21 cellular contexts compared by ENCODE assay signal in the genomic region with DNA sequence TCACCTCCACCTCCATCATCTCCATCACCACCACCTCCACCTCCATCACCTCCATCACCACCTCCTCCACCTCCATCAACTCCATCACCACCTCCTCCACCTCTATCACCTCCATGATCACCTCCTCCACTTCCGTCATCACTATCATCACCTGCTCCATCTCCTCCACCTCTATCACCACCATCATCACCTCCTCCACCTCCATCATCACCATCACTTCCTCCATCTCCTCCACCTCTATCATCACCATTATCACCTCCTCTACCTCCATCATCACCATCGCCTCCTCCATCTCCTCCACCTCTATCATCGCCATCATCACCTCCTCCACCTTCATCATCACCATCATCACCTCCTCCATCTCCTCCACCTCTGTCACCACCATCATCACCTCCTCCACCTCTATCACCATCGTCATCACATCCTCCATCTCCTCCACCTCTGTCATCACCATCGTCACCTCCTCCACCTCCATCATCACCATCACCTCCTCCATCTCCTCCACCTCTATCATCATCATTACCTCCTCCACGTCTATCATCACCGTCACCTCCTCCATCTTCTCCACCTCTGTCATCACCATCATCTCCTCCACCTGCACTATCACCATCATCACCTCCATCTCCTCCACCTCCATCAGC. TPM values are rescaled to one million over a fixed set of nuclear protein-coding genes. Genes with fewer than 3 reads are reported as not detected.
A peak's percentile ranks its signal among the peaks of the same experiment; 100 is the strongest.
DNase-seq lines count a peak whose midpoint lies in the region; ATAC-seq, FAIRE-seq and TF ChIP-seq lines count a peak whose summit lies in the region.
"Had no signal": no experiment of that assay in that cellular context is flagged by ENCODE, and none has a peak within 500 bp of the region (broad histone marks: within the 10 kb centered on the region; RNA-seq: fewer than 3 reads in every experiment).

No MANE protein-coding gene starts in this region.

- intact Hi-C loops in K562 (cut with micrococcal nuclease), result no loop called here

- no peak for TF ChIP-seq POLR2A in K562 (conservative IDR thresholded peaks at IDR 0.05)

- 32% methylated on average over 7 of the region's 7 CpGs for WGBS in K562 (ENCODE audit: insufficient coverage, low coverage, missing lambda C conversion rate)

- H3K9me3 ChIP-seq in K562 (replicated peaks; ENCODE audit: control insufficient read depth, insufficient read depth, low read depth, low read length), result no peaks in the 10 kb centered on the region
- H3K9me3 ChIP-seq: BLaER1 had no signal

- peak overlapping the region; percentile 65 for H3K27ac Mint-ChIP-seq in activated naive CD8-positive, alpha-beta T cell treated with anti-CD3 and anti-CD28 coated beads, Interleukin-2, amount 10 ng/mL, durations not matched to agents 7 days and 5 days
- H3K27ac Mint-ChIP-seq in activated naive CD8-positive, alpha-beta T cell treated with anti-CD3 and anti-CD28 coated beads for 36 hours, result no peak overlapping the region
- peak overlapping the region in 4 of 6 donors; percentile 34 to 92 (median 74) for H3K27ac Mint-ChIP-seq in naive B cell
- no peak overlapping the region for H3K27ac Mint-ChIP-seq in type B pancreatic cell

- peaks cover 7% of the 10 kb centered on the region for H3K4me1 Mint-ChIP-seq in activated naive CD8-positive, alpha-beta T cell treated with anti-CD3 and anti-CD28 coated beads, Interleukin-2, amount 10 ng/mL, durations not matched to agents 7 days and 5 days
- peaks cover 6% of the 10 kb centered on the region for H3K4me1 Mint-ChIP-seq in activated naive CD8-positive, alpha-beta T cell treated with anti-CD3 and anti-CD28 coated beads for 36 hours
- H3K4me1 Mint-ChIP-seq in naive B cell (peaks cover under 1 to 24% (median 16%) of the 10 kb centered on the region in 3 donors), type B pancreatic cell (ENCODE audit: unreplicated experiment) (peaks cover 3% of the 10 kb centered on the region)

- H3K79me2 ChIP-seq in K562 (ENCODE audit: control insufficient read depth, insufficient read depth, low read length), result no peaks in the 10 kb centered on the region

- no peak for TF ChIP-seq EP300 in K562 (IDR thresholded peaks at IDR 0.05; ENCODE audit: low read length)

- CTCF ChIA-PET in K562 (lab: Yijun Ruan, JAX; ENCODE audit: low intra/inter-chr PET ratio), result no interaction called here
- CTCF ChIA-PET in HEK293T (lab: Yijun Ruan, JAX), result no interaction called here

- no peak overlapping the region for H3K27ac ChIP-seq in K562 (ENCODE audit: extremely low read depth, low read depth, low read length)
- H3K27ac ChIP-seq: BLaER1, RWPE1 had no signal

- TF ChIP-seq RAD21 in K562 (CRISPR knock-in tag; conservative IDR thresholded peaks at IDR 0.05 in 1 of 2, IDR thresholded peaks at IDR 0.05 in 1 of 2), result no peak

- no peak overlapping the region for H3K4me3 ChIP-seq in K562
- H3K4me3 ChIP-seq: BLaER1 had no signal

- ATAC-seq in activated naive CD8-positive, alpha-beta T cell treated with anti-CD3 and anti-CD28 coated beads, Interleukin-2, amount 10 ng/mL, durations not matched to agents 7 days and 5 days (ENCODE audit: low read depth), result no peak
- no peak for ATAC-seq in K562
- ATAC-seq in naive B cell (ENCODE audit: low read depth in 2 of 2), result no peak
- ATAC-seq in HG02884 (IDR thresholded peaks at IDR 0.05; ENCODE audit: unreplicated experiment), result no peak
- ATAC-seq: PC-3 had no signal

- H3K9me1 ChIP-seq in K562 (ENCODE audit: control insufficient read depth, insufficient read depth, low read length), result no peaks in the 10 kb centered on the region

- no peaks in the 10 kb centered on the region for H3K27me3 Mint-ChIP-seq in activated naive CD8-positive, alpha-beta T cell treated with anti-CD3 and anti-CD28 coated beads, Interleukin-2, amount 10 ng/mL, durations not matched to agents 7 days and 5 days
- no peaks in the 10 kb centered on the region for H3K27me3 Mint-ChIP-seq in activated naive CD8-positive, alpha-beta T cell treated with anti-CD3 and anti-CD28 coated beads for 36 hours
- H3K27me3 Mint-ChIP-seq in naive B cell (no peaks in the 10 kb centered on the region), type B pancreatic cell (no peaks in the 10 kb centered on the region)

- peaks cover 5 to 58% of the 10 kb centered on the region in 2 experiments; a peak in 4 of 5 replicates for H3K27me3 ChIP-seq in K562 (ENCODE audit: control insufficient read depth in 2 of 2, insufficient read depth in 2 of 2, low read length in 2 of 2)
- H3K27me3 ChIP-seq: BLaER1 had no signal

- in situ Hi-C loops in K562 (cut with MboI), result no loop called here

- POLR2A ChIA-PET in activated naive CD8-positive, alpha-beta T cell treated with anti-CD3 and anti-CD28 coated beads, Interleukin-2, amount 10 ng/mL, durations not matched to agents 7 days and 5 days (lab: Charles Lee), result no interaction called here
- POLR2A ChIA-PET in K562 (lab: Yijun Ruan, JAX), result no interaction called here
- POLR2A ChIA-PET in HEK293T (lab: Yijun Ruan, JAX), result no interaction called here

- no peak for DNase-seq in activated naive CD8-positive, alpha-beta T cell treated with anti-CD3 and anti-CD28 coated beads, Interleukin-2, amount 10 ng/mL, durations not matched to agents 7 days and 5 days
- DNase-seq in activated naive CD8-positive, alpha-beta T cell treated with anti-CD3 and anti-CD28 coated beads for 36 hours, result no peak
- no peak for DNase-seq in K562 (ENCODE audit: extremely low read depth in 1 of 4, low spot score in 3 of 4)
- DNase-seq in naive B cell, result no peak
- peak; percentile 8 for DNase-seq in type B pancreatic cell (ENCODE audit: extremely low spot score, unreplicated experiment)
- DNase-seq in OCI-M1 (lab: John Stamatoyannopoulos, UW), result no peak
- no peak for DNase-seq in HEK293T (ENCODE audit: extremely low spot score)
- DNase-seq: COR-L47, GF-D8, GOT3, Karpas-422, NCI-H1105 treated with DMSO at 0.1 percent for 48 hours, NCI-H187, NCI-H446 treated with DMSO at 0.1 percent for 48 hours, NCI-H774, PC-3 had no signal

- no peak overlapping the region for H2AFZ ChIP-seq in K562 (ENCODE audit: low read depth, low read length)

- TF ChIP-seq CTCF in K562 (IDR thresholded peaks at IDR 0.05 in 2 of 3, conservative IDR thresholded peaks at IDR 0.05 in 1 of 3; ENCODE audit: insufficient read depth in 2 of 3, low read depth in 1 of 3, low read length in 3 of 3) (no peak), type B pancreatic cell (conservative IDR thresholded peaks at IDR 0.05) (no peak)

- BruUV-seq in K562 (replicated peaks; lab: Mats Ljungman, UMichigan), result no TSS peak

- no peak overlapping the region for H3K4me3 Mint-ChIP-seq in activated naive CD8-positive, alpha-beta T cell treated with anti-CD3 and anti-CD28 coated beads, Interleukin-2, amount 10 ng/mL, durations not matched to agents 7 days and 5 days
- H3K4me3 Mint-ChIP-seq in activated naive CD8-positive, alpha-beta T cell treated with anti-CD3 and anti-CD28 coated beads for 36 hours, result no peak overlapping the region
- H3K4me3 Mint-ChIP-seq in naive B cell (no peak overlapping the region), type B pancreatic cell (no peak overlapping the region)

- no peak overlapping the region for H3K4me2 ChIP-seq in K562 (ENCODE audit: insufficient read depth, low read length)
- H3K4me2 ChIP-seq: BLaER1 had no signal

- no peaks in the 10 kb centered on the region; the same call in 1 of the 2 replicates for H4K20me1 ChIP-seq in K562 (replicated peaks; ENCODE audit: control insufficient read depth, insufficient read depth, low read length)
- H4K20me1 ChIP-seq: BLaER1 had no signal

- no peak overlapping the region for H3K9ac ChIP-seq in K562 (ENCODE audit: insufficient read depth in 1 of 2, low read depth in 2 of 2, low read length in 2 of 2)
- H3K9ac ChIP-seq: BLaER1 had no signal

- peaks cover 32% of the 10 kb centered on the region for H3K36me3 Mint-ChIP-seq in activated naive CD8-positive, alpha-beta T cell treated with anti-CD3 and anti-CD28 coated beads, Interleukin-2, amount 10 ng/mL, durations not matched to agents 7 days and 5 days
- peaks cover 19% of the 10 kb centered on the region for H3K36me3 Mint-ChIP-seq in activated naive CD8-positive, alpha-beta T cell treated with anti-CD3 and anti-CD28 coated beads for 36 hours
- H3K36me3 Mint-ChIP-seq in naive B cell (peaks cover 22 to 58% of the 10 kb centered on the region in 2 donors), type B pancreatic cell (no peaks in the 10 kb centered on the region)

- H3K4me1 ChIP-seq in K562 (replicated peaks in 1 of 2; ENCODE audit: control insufficient read depth in 2 of 2, insufficient read depth in 2 of 2, low read length in 2 of 2), result peaks cover 0 to 3% of the 10 kb centered on the region in 2 experiments; a peak in 1 of 5 replicates

- H3K9me3 Mint-ChIP-seq in activated naive CD8-positive, alpha-beta T cell treated with anti-CD3 and anti-CD28 coated beads, Interleukin-2, amount 10 ng/mL, durations not matched to agents 7 days and 5 days, result peaks cover 10% of the 10 kb centered on the region
- peaks cover 2% of the 10 kb centered on the region for H3K9me3 Mint-ChIP-seq in activated naive CD8-positive, alpha-beta T cell treated with anti-CD3 and anti-CD28 coated beads for 36 hours
- H3K9me3 Mint-ChIP-seq in naive B cell, result peaks cover 0 to 10% (median 0%) of the 10 kb centered on the region in 7 donors
- H3K9me3 Mint-ChIP-seq in type B pancreatic cell, result no peaks in the 10 kb centered on the region

- FAIRE-seq in K562 (lab: Jason Lieb, UNC), result no peak
- FAIRE-seq: A204.1 had no signal

- H3K36me3 ChIP-seq in K562 (ENCODE audit: control insufficient read depth, insufficient read depth, low read length), result no peaks in the 10 kb centered on the region
- H3K36me3 ChIP-seq: BLaER1 had no signal

RNA-seq across cellular contexts. Expression of a gene that starts 27.0 kb away (rescaled TPM):
- total RNA-seq in activated naive CD8-positive, alpha-beta T cell treated with anti-CD3 and anti-CD28 coated beads, Interleukin-2, amount 10 ng/mL, durations not matched to agents 7 days and 5 days, result 10 to 100 TPM; 14.3 to 15.7 TPM
- total RNA-seq in activated naive CD8-positive, alpha-beta T cell treated with anti-CD3 and anti-CD28 coated beads for 36 hours, result 1 to 10 TPM; 1.3 to 1.4 TPM
- total RNA-seq in K562 (2011; cell fraction: chromatin; rRNA removed; ENCODE audit: low replicate concordance), result 0.14 TPM in 1 of 2 replicates, not detected in the other
- 0.13 TPM in 1 of 2 replicates, not detected in the other for total RNA-seq in K562 (2011; cell fraction: nucleolus; rRNA removed)
- total RNA-seq in K562 (2011; cell fraction: nucleoplasm; rRNA removed), result 0.07 TPM in 1 of 2 replicates, not detected in the other
- total RNA-seq in K562 (2014; rRNA removed), result 0.08 and 0.09 TPM in 2 replicates
- total RNA-seq in K562 (2014; rRNA removed; fragmentation: Illumina TruSeq; extraction: Trizol), result 0.07 TPM in 1 of 2 replicates, not detected in the other
- total RNA-seq in K562 (2015; rRNA removed; fragmentation: Illumina TruSeq; extraction: Trizol), result 0.14 and 0.30 TPM in 2 replicates
- 0.09 and 0.27 TPM in 2 replicates for total RNA-seq in K562 (2021)
- polyA plus RNA-seq in K562 (2011; rRNA removed), result 0.01 and 0.11 TPM in 2 replicates
- 0.03 and 0.07 TPM in 2 replicates for polyA plus RNA-seq in K562 (2011; cell fraction: cytosol; rRNA removed)
- 0.13 and 0.27 TPM in 2 replicates for polyA plus RNA-seq in K562 (2011; cell fraction: nucleus; rRNA removed)
- polyA plus RNA-seq in K562 (2012), result 0.55 and 0.62 TPM in 2 replicates
- polyA plus RNA-seq in K562 (2014; fragmentation: Illumina TruSeq; extraction: Trizol), result 0.08 and 0.10 TPM in 2 replicates
- under 1 TPM; 0.01 to 0.39 TPM for polyA plus RNA-seq in K562 (2014; fragmentation: Nextera tagmentation; extraction: Ambion mirVana)
- polyA plus RNA-seq in K562 (2014; rRNA removed), result 0.04 and 0.15 TPM in 2 replicates
- 0.06 TPM in 1 of 2 replicates, not detected in the other for polyA minus RNA-seq in K562 (2011; rRNA and poly(A)+ RNA removed)
- polyA minus RNA-seq in K562 (2011; cell fraction: cytosol; rRNA and poly(A)+ RNA removed), result not detected in 2 replicates
- polyA minus RNA-seq in K562 (2011; cell fraction: nucleus; rRNA and poly(A)+ RNA removed), result not detected in 2 replicates
- 10 to 100 TPM; 15.2 to 36.4 (median 18.9) TPM for polyA plus RNA-seq in naive B cell (ENCODE audit: low read depth in 6 of 6)
- total RNA-seq in type B pancreatic cell (ENCODE audit: low replicate concordance), result 0.82 and 1.7 TPM in 2 replicates
- total RNA-seq: Daoy, PC-3 had no signal

RNA-seq across cellular contexts. Expression of a gene that starts 33.1 kb away (rescaled TPM):
- 10 to 100 TPM; 11.3 to 15.1 TPM for total RNA-seq in activated naive CD8-positive, alpha-beta T cell treated with anti-CD3 and anti-CD28 coated beads, Interleukin-2, amount 10 ng/mL, durations not matched to agents 7 days and 5 days
- 10 to 100 TPM in 1 of 2 experiments, 1 to 10 TPM in 1; 8.7 to 10.2 TPM for total RNA-seq in activated naive CD8-positive, alpha-beta T cell treated with anti-CD3 and anti-CD28 coated beads for 36 hours
- 0.26 and 1.1 TPM in 2 replicates for total RNA-seq in K562 (2011; cell fraction: chromatin; rRNA removed; ENCODE audit: low replicate concordance)
- 0.92 and 1.3 TPM in 2 replicates for total RNA-seq in K562 (2011; cell fraction: nucleolus; rRNA removed)
- 0.51 and 0.84 TPM in 2 replicates for total RNA-seq in K562 (2011; cell fraction: nucleoplasm; rRNA removed)
- total RNA-seq in K562 (2014; rRNA removed), result 3.8 and 4.9 TPM in 2 replicates
- 0.16 and 0.58 TPM in 2 replicates for total RNA-seq in K562 (2014; rRNA removed; fragmentation: Illumina TruSeq; extraction: Trizol)
- 1.4 and 2.1 TPM in 2 replicates for total RNA-seq in K562 (2015; rRNA removed; fragmentation: Illumina TruSeq; extraction: Trizol)
- total RNA-seq in K562 (2021), result 2.7 and 3.0 TPM in 2 replicates
- polyA plus RNA-seq in K562 (2011; rRNA removed), result 2.2 and 2.4 TPM in 2 replicates
- 2.6 and 6.6 TPM in 2 replicates for polyA plus RNA-seq in K562 (2011; cell fraction: cytosol; rRNA removed)
- 1.3 and 2.1 TPM in 2 replicates for polyA plus RNA-seq in K562 (2011; cell fraction: nucleus; rRNA removed)
- polyA plus RNA-seq in K562 (2012), result 2.3 and 2.8 TPM in 2 replicates
- polyA plus RNA-seq in K562 (2014; fragmentation: Illumina TruSeq; extraction: Trizol), result 0.85 and 1.4 TPM in 2 replicates
- under 1 TPM; 0.03 to 0.11 TPM for polyA plus RNA-seq in K562 (2014; fragmentation: Nextera tagmentation; extraction: Ambion mirVana)
- 2.0 and 4.9 TPM in 2 replicates for polyA plus RNA-seq in K562 (2014; rRNA removed)
- 0.45 and 1.4 TPM in 2 replicates for polyA minus RNA-seq in K562 (2011; rRNA and poly(A)+ RNA removed)
- polyA minus RNA-seq in K562 (2011; cell fraction: cytosol; rRNA and poly(A)+ RNA removed), result 1.4 and 1.6 TPM in 2 replicates
- 0.67 and 1.1 TPM in 2 replicates for polyA minus RNA-seq in K562 (2011; cell fraction: nucleus; rRNA and poly(A)+ RNA removed)
- 10 to 100 TPM in 2 of 6 donors, 1 to 10 TPM in 4; 3.8 to 13.8 (median 9.3) TPM for polyA plus RNA-seq in naive B cell (ENCODE audit: low read depth in 6 of 6)
- 6.9 and 14.4 TPM in 2 replicates for total RNA-seq in type B pancreatic cell (ENCODE audit: low replicate concordance)

RNA-seq across cellular contexts. Expression of a gene that starts 59.0 kb away (rescaled TPM):
- 1 to 10 TPM; 4.3 to 5.6 TPM for total RNA-seq in activated naive CD8-positive, alpha-beta T cell treated with anti-CD3 and anti-CD28 coated beads, Interleukin-2, amount 10 ng/mL, durations not matched to agents 7 days and 5 days
- total RNA-seq in activated naive CD8-positive, alpha-beta T cell treated with anti-CD3 and anti-CD28 coated beads for 36 hours, result 1 to 10 TPM; 2.8 to 3.0 TPM
- total RNA-seq in K562 (2011; cell fraction: chromatin; rRNA removed; ENCODE audit: low replicate concordance), result 0.81 and 1.3 TPM in 2 replicates
- 0.79 and 1.0 TPM in 2 replicates for total RNA-seq in K562 (2011; cell fraction: nucleolus; rRNA removed)
- 0.81 and 2.1 TPM in 2 replicates for total RNA-seq in K562 (2011; cell fraction: nucleoplasm; rRNA removed)
- not detected in 2 replicates for total RNA-seq in K562 (2014; rRNA removed)
- total RNA-seq in K562 (2014; rRNA removed; fragmentation: Illumina TruSeq; extraction: Trizol), result not detected in 2 replicates
- not detected in 2 replicates for total RNA-seq in K562 (2015; rRNA removed; fragmentation: Illumina TruSeq; extraction: Trizol)
- 0.31 TPM in 1 of 2 replicates, not detected in the other for total RNA-seq in K562 (2021)
- 0.04 and 0.57 TPM in 2 replicates for polyA plus RNA-seq in K562 (2011; rRNA removed)
- 0.12 and 0.15 TPM in 2 replicates for polyA plus RNA-seq in K562 (2011; cell fraction: cytosol; rRNA removed)
- polyA plus RNA-seq in K562 (2011; cell fraction: nucleus; rRNA removed), result 0.70 and 0.81 TPM in 2 replicates
- 0.39 and 0.44 TPM in 2 replicates for polyA plus RNA-seq in K562 (2012)
- polyA plus RNA-seq in K562 (2014; fragmentation: Illumina TruSeq; extraction: Trizol), result 0.16 and 0.29 TPM in 2 replicates
- not detected for polyA plus RNA-seq in K562 (2014; fragmentation: Nextera tagmentation; extraction: Ambion mirVana)
- polyA plus RNA-seq in K562 (2014; rRNA removed), result 0.34 TPM in 1 of 2 replicates, not detected in the other
- 0.18 TPM in 2 replicates for polyA minus RNA-seq in K562 (2011; rRNA and poly(A)+ RNA removed)
- polyA minus RNA-seq in K562 (2011; cell fraction: cytosol; rRNA and poly(A)+ RNA removed), result not detected in 2 replicates
- polyA minus RNA-seq in K562 (2011; cell fraction: nucleus; rRNA and poly(A)+ RNA removed), result 0.33 TPM in 1 of 2 replicates, not detected in the other
- under 1 TPM in 5 of 6 donors, not detected in 1; 0.17 to 0.72 (median 0.65) TPM for polyA plus RNA-seq in naive B cell (ENCODE audit: low read depth in 6 of 6)
- total RNA-seq in type B pancreatic cell (ENCODE audit: low replicate concordance), result 41.1 and 61.0 TPM in 2 replicates

Comparison
In these comparisons a context has a peak if more than half of its experiments do, and no peak if none do; other contexts are left out.
1. H3K27ac Mint-ChIP-seq: peak in activated naive CD8-positive, alpha-beta T cell treated with anti-CD3 and anti-CD28 coated beads, Interleukin-2, amount 10 ng/mL, durations not matched to agents 7 days and 5 days (single experiment) and naive B cell (4 of 6); none in activated naive CD8-positive, alpha-beta T cell treated with anti-CD3 and anti-CD28 coated beads for 36 hours (single experiment) and type B pancreatic cell (single experiment).